7 cellular contexts compared by ENCODE assay signal in the genomic region with DNA sequence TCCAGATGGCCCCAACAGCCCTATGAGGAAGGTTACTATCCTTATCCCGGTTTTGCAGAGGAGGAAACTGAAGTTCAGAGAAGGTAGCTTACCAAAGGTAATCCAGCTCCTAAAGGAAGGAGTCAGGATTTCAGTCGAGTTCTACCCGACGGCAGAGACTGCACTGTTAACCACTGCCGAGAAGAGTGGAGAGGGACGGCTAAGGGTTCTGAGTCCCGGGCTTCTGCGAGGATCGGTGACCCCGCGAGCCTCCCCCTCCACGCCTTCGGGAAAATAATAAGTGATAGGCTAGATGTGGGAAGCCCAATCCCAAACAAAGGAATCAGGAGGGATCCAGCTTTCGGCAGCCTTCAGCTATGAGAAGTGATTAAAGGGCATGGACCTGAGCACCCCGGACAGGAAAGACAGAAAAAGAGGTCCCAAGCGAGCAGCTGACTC.
A peak's percentile ranks its signal among the peaks of the same experiment; 100 is the strongest.
DNase-seq lines count a peak whose midpoint lies in the region; ATAC-seq lines count a peak whose summit lies in the region.

No MANE protein-coding gene starts in this region.

- no peaks in the 10 kb centered on the region for H3K9me3 ChIP-seq in mucosa of rectum (ENCODE audit: control insufficient read depth in 2 of 2, low read length in 2 of 2)

- ATAC-seq in GM19452 (IDR thresholded peaks at IDR 0.05; ENCODE audit: unreplicated experiment) (peak; percentile 2), HG03575 (IDR thresholded peaks at IDR 0.05; ENCODE audit: extremely low read depth, insufficient number of reproducible peaks, low FRiP score, unreplicated experiment) (peak; percentile 3)
- no peak for ATAC-seq in central memory CD8-positive, alpha-beta T cell (replicated peaks; ENCODE audit: extremely low read depth, poor library complexity, severe bottlenecking)

- peak overlapping the region; percentile 88 to 95 for H3K9ac ChIP-seq in mucosa of rectum (ENCODE audit: low read depth in 1 of 2, low read length in 2 of 2)

- peak overlapping the region; percentile 82 to 88 for H3K4me3 ChIP-seq in mucosa of rectum (ENCODE audit: low read length in 2 of 2)

- H3K27ac ChIP-seq in mucosa of rectum (ENCODE audit: low read depth in 2 of 2, low read length in 2 of 2) = peak overlapping the region; percentile 98 to 99

- peaks cover 25 to 38% of the 10 kb centered on the region in 2 donors for H3K4me1 ChIP-seq in mucosa of rectum (ENCODE audit: control insufficient read depth in 2 of 2, insufficient read depth in 2 of 2, low read length in 2 of 2)

- DNase-seq in central memory CD8-positive, alpha-beta T cell (ENCODE audit: low spot score in 2 of 2) = no peak
- no peak for DNase-seq in NCI-H1417 (lab: John Stamatoyannopoulos, UW)
- no peak for DNase-seq in iPS-NIHi11 (ENCODE audit: low spot score)
- no peak for DNase-seq in activated CD8-positive, alpha-beta memory T cell treated with anti-CD3 and anti-CD28 coated beads, Interleukin-2, amount 50 U/mL, for 48 hours

- H3K27ac Mint-ChIP-seq in central memory CD8-positive, alpha-beta T cell (ENCODE audit: low read depth) = peak overlapping the region; percentile 87

- peaks cover 4% of the 10 kb centered on the region for H3K36me3 Mint-ChIP-seq in central memory CD8-positive, alpha-beta T cell (ENCODE audit: insufficient read depth)

- no peaks in the 10 kb centered on the region for H3K27me3 Mint-ChIP-seq in central memory CD8-positive, alpha-beta T cell

- no peaks in the 10 kb centered on the region for H3K36me3 ChIP-seq in mucosa of rectum (ENCODE audit: control insufficient read depth in 2 of 2, insufficient read depth in 2 of 2, low read length in 2 of 2)

- H3K4me1 Mint-ChIP-seq in central memory CD8-positive, alpha-beta T cell = peaks cover 9% of the 10 kb centered on the region

- H3K9me3 Mint-ChIP-seq in central memory CD8-positive, alpha-beta T cell = no peaks in the 10 kb centered on the region

- H3K4me3 Mint-ChIP-seq in central memory CD8-positive, alpha-beta T cell = peak overlapping the region; percentile 84

- no peaks in the 10 kb centered on the region for H3K27me3 ChIP-seq in mucosa of rectum (ENCODE audit: control insufficient read depth in 2 of 2, insufficient read depth in 2 of 2, low read length in 2 of 2)
